ENCODE assay signal across 34 cellular contexts in genomic region chr4:61678297-61678696, GRCh38.
DNase-seq lines count a peak whose midpoint lies in the region; FAIRE-seq and TF ChIP-seq lines count a peak whose summit lies in the region.
"Had no signal": no experiment of that assay in that cellular context is flagged by ENCODE, and none has a peak within 500 bp of the region (broad histone marks: within the 10 kb centered on the region; RNA-seq: fewer than 3 reads in every experiment).

No MANE protein-coding gene starts in this region.

- H3K4me1 Mint-ChIP-seq in nephron progenitor cell (peaks cover 7% of the 10 kb centered on the region), mesothelial cell of epicardium (no peaks in the 10 kb centered on the region)
- H3K4me1 Mint-ChIP-seq: B cell; CD14-positive monocyte; CD4-positive, alpha-beta memory T cell; CD4-positive, CD25-positive, alpha-beta regulatory T cell; CD8-positive, alpha-beta memory T cell had no signal

- H3K9me3 Mint-ChIP-seq in nephron progenitor cell: no peaks in the 10 kb centered on the region
- no peaks in the 10 kb centered on the region for H3K9me3 Mint-ChIP-seq in mesothelial cell of epicardium
- H3K9me3 Mint-ChIP-seq: CD4-positive, alpha-beta T cell had no signal

- no peak overlapping the region for H3K4me3 ChIP-seq in SK-N-MC
- H3K4me3 ChIP-seq: A549; BLaER1; BLaER1 treated with 17β-estradiol and CSF1 and Interleukin-3, amounts not matched to agents 10 nM and 100 nM had no signal

- H3K36me3 Mint-ChIP-seq in nephron progenitor cell (ENCODE audit: low read depth): no peaks in the 10 kb centered on the region
- H3K36me3 Mint-ChIP-seq in mesothelial cell of epicardium: peaks cover 4% of the 10 kb centered on the region
- H3K36me3 Mint-ChIP-seq: CD14-positive monocyte; CD4-positive, alpha-beta memory T cell; CD4-positive, CD25-positive, alpha-beta regulatory T cell; CD8-positive, alpha-beta T cell had no signal

- H3K4me3 Mint-ChIP-seq in nephron progenitor cell (no peak overlapping the region), mesothelial cell of epicardium (no peak overlapping the region)
- H3K4me3 Mint-ChIP-seq: B cell; CD14-positive monocyte; CD4-positive, alpha-beta memory T cell; CD4-positive, alpha-beta T cell; CD4-positive, CD25-positive, alpha-beta regulatory T cell; CD8-positive, alpha-beta memory T cell; CD8-positive, alpha-beta T cell had no signal

- TF ChIP-seq CTCF in nephron progenitor cell (IDR thresholded peaks at IDR 0.05) (no peak), mesothelial cell of epicardium (IDR thresholded peaks at IDR 0.05; ENCODE audit: unreplicated experiment) (no peak)

- peak; percentile 74 for DNase-seq in SK-N-MC (ENCODE audit: low read depth, low spot score)
- no peak for DNase-seq in nephron progenitor cell
- no peak for DNase-seq in NCI-H345 (lab: John Stamatoyannopoulos, UW)
- DNase-seq in mesothelial cell of epicardium (ENCODE audit: low spot score in 2 of 2, unreplicated experiment in 2 of 2): no peak
- DNase-seq: 8988T; ACHN; AML-193; BE2C; C1 segment of cervical spinal cord; Caco-2; Calu3; CD4-positive, alpha-beta memory T cell; CD4-positive, alpha-beta T cell; CD4-positive, CD25-positive, alpha-beta regulatory T cell; CD8-positive, alpha-beta memory T cell; CD8-positive, alpha-beta T cell; COR-L47; DMS 273 treated with DMSO at 0.1 percent for 48 hours; DMS153; DMS53; DMS79; DMS79 treated with DMSO at 0.1 percent for 48 hours; DND-41; EL had no signal

- no peaks in the 10 kb centered on the region for H3K9me3 ChIP-seq in SK-N-MC (ENCODE audit: low read depth, low read length)
- H3K9me3 ChIP-seq: A549; BE2C; BLaER1; BLaER1 treated with 17β-estradiol and CSF1 and Interleukin-3, amounts not matched to agents 10 nM and 100 nM; Caco-2 had no signal

- H3K27me3 Mint-ChIP-seq in nephron progenitor cell (ENCODE audit: low read depth, poor library complexity) (no peaks in the 10 kb centered on the region), mesothelial cell of epicardium (ENCODE audit: low read depth) (no peaks in the 10 kb centered on the region)
- H3K27me3 Mint-ChIP-seq: B cell; CD4-positive, alpha-beta memory T cell; CD4-positive, alpha-beta T cell; CD4-positive, CD25-positive, alpha-beta regulatory T cell; CD8-positive, alpha-beta memory T cell had no signal

- H3K9ac ChIP-seq in SK-N-MC (ENCODE audit: insufficient read length): no peak overlapping the region
- H3K9ac ChIP-seq: BLaER1; BLaER1 treated with 17β-estradiol and CSF1 and Interleukin-3, amounts not matched to agents 10 nM and 100 nM had no signal

- no peaks in the 10 kb centered on the region for H3K36me3 ChIP-seq in SK-N-MC (ENCODE audit: insufficient read depth, low read length)
- H3K36me3 ChIP-seq: BE2C; BLaER1; BLaER1 treated with 17β-estradiol and CSF1 and Interleukin-3, amounts not matched to agents 10 nM and 100 nM had no signal

- no peak overlapping the region for H3K27ac Mint-ChIP-seq in nephron progenitor cell
- H3K27ac Mint-ChIP-seq in mesothelial cell of epicardium: no peak overlapping the region
- H3K27ac Mint-ChIP-seq: B cell; CD14-positive monocyte; CD4-positive, alpha-beta memory T cell; CD4-positive, alpha-beta T cell; CD4-positive, CD25-positive, alpha-beta regulatory T cell; CD8-positive, alpha-beta memory T cell; CD8-positive, alpha-beta T cell had no signal

- H3K27ac ChIP-seq in SK-N-MC: no peak overlapping the region
- H3K27ac ChIP-seq: 22Rv1; A549; BLaER1; BLaER1 treated with 17β-estradiol and CSF1 and Interleukin-3, amounts not matched to agents 10 nM and 100 nM; C4-2B had no signal

- FAIRE-seq in A204.1 (lab: Jason Lieb, UNC) (peak; percentile 23), endometrium (lab: Jason Lieb, UNC) (peak; percentile 31)
- FAIRE-seq: A549, D721Med had no signal
